ENCODE assay signal across 20 cellular contexts in the genomic region with DNA sequence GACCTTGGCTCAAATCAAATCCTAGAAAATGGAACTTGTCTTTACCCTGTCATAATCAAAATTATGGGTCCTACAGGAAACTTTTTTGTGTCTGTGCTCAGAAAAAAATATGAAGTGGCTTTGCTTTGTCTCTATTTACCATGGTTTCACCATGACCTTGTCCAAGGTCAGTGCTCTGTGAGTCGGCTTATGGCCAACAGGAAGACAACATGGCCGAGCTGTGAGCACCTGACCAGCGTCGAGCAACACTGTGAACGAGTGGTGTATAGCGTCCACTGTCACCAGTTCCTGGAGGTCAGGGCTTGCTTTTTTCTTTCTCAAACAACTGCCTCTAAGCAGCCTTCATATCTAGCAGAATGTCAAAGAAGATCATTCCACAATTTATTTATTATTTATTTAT.
DNase-seq lines count a peak whose midpoint lies in the region; ATAC-seq, FAIRE-seq and TF ChIP-seq lines count a peak whose summit lies in the region.
"Had no signal": no experiment of that assay in that cellular context is flagged by ENCODE, and none has a peak within 500 bp of the region (broad histone marks: within the 10 kb centered on the region; RNA-seq: fewer than 3 reads in every experiment).

No MANE protein-coding gene starts in this region.

- DNase-seq in Peyer's patch (no peak), dermis microvascular lymphatic vessel endothelial cell (ENCODE audit: low read depth in 2 of 2) (peak; percentile 40 to 72), NCI-H526 (lab: John Stamatoyannopoulos, UW) (no peak), HTR-8/SVneo (ENCODE audit: insufficient read length, low spot score) (no peak), SW 1271 (lab: John Stamatoyannopoulos, UW) (no peak)
- DNase-seq: activated CD8-positive, alpha-beta T cell treated with anti-CD3 and anti-CD28 coated beads, Interleukin-2, amount 10 ng/mL, durations not matched to agents 7 days and 5 days; activated T-cell treated with anti-CD3 and anti-CD28 coated beads, Interleukin-2, amount 50 U/mL, for 48 hours; CD8-positive, alpha-beta T cell; DMS79 treated with DMSO at 0.1 percent for 48 hours; effector CD4-positive, alpha-beta T cell; heart right ventricle; islet precursor cell; NCI-H1694; NCI-H446; nephron progenitor cell had no signal

- no peak overlapping the region for H3K4me3 ChIP-seq in BLaER1 treated with 17β-estradiol and CSF1 and Interleukin-3, amounts not matched to agents 10 nM and 100 nM
- H3K4me3 ChIP-seq in Peyer's patch = no peak overlapping the region
- H3K4me3 ChIP-seq in skeletal muscle satellite cell (ENCODE audit: low read length) = no peak overlapping the region
- H3K4me3 ChIP-seq: breast epithelium, heart right ventricle had no signal

- H3K27me3 ChIP-seq in BLaER1 treated with 17β-estradiol and CSF1 and Interleukin-3, amounts not matched to agents 10 nM and 100 nM = no peaks in the 10 kb centered on the region
- no peaks in the 10 kb centered on the region for H3K27me3 ChIP-seq in Peyer's patch
- no peaks in the 10 kb centered on the region for H3K27me3 ChIP-seq in skeletal muscle satellite cell (ENCODE audit: control insufficient read depth, insufficient read depth, low read length)
- H3K27me3 ChIP-seq: breast epithelium, heart right ventricle had no signal

- peak overlapping the region in 6 of 11 experiments; percentile 35 to 72 (median 64); a peak in 11 of 22 replicates for H3K27ac ChIP-seq in BLaER1 treated with 17β-estradiol and CSF1 and Interleukin-3, amounts not matched to agents 10 nM and 100 nM
- H3K27ac ChIP-seq in Peyer's patch = peak overlapping the region in 3 of 4 donors; percentile 53 to 88 (median 80)

- ATAC-seq in GM18505 (IDR thresholded peaks at IDR 0.05; ENCODE audit: unreplicated experiment) = no peak
- ATAC-seq: activated CD8-positive, alpha-beta T cell treated with anti-CD3 and anti-CD28 coated beads, Interleukin-2, amount 10 ng/mL, durations not matched to agents 7 days and 5 days; activated naive CD4-positive, alpha-beta T cell treated with anti-CD3 and anti-CD28 coated beads, Interleukin-2, amount 50 U/mL, for 72 hours; CD8-positive, alpha-beta T cell had no signal

- peaks cover 15 to 70% (median 23%) of the 10 kb centered on the region in 10 experiments for H3K4me1 ChIP-seq in BLaER1 treated with 17β-estradiol and CSF1 and Interleukin-3, amounts not matched to agents 10 nM and 100 nM
- H3K4me1 ChIP-seq in Peyer's patch = peaks cover 4 to 29% (median 10%) of the 10 kb centered on the region in 4 donors
- H3K4me1 ChIP-seq in skeletal muscle satellite cell (ENCODE audit: control insufficient read depth, insufficient read depth, low read length) = peaks cover 58% of the 10 kb centered on the region

- FAIRE-seq in HTR-8/SVneo (lab: Jason Lieb, UNC) = no peak

- no peaks in the 10 kb centered on the region for H3K9me3 ChIP-seq in BLaER1 treated with 17β-estradiol and CSF1 and Interleukin-3, amounts not matched to agents 10 nM and 100 nM (replicated peaks in 1 of 11)
- H3K9me3 ChIP-seq in Peyer's patch (no peaks in the 10 kb centered on the region), skeletal muscle satellite cell (replicated peaks; ENCODE audit: low read length) (no peaks in the 10 kb centered on the region)
- H3K9me3 ChIP-seq: breast epithelium, heart right ventricle had no signal

- TF ChIP-seq CTCF in Peyer's patch (IDR thresholded peaks at IDR 0.05) = no peak

- 0 out of 22 replicates have a peak, but pooled peaks cover 0 to 9% (median 0%) of the 10 kb centered on the region in 11 experiments for H4K20me1 ChIP-seq in BLaER1 treated with 17β-estradiol and CSF1 and Interleukin-3, amounts not matched to agents 10 nM and 100 nM

- peak overlapping the region in 5 of 11 experiments; percentile 20 to 80 (median 70); a peak in 10 of 22 replicates for H3K4me2 ChIP-seq in BLaER1 treated with 17β-estradiol and CSF1 and Interleukin-3, amounts not matched to agents 10 nM and 100 nM
- H3K4me2 ChIP-seq in skeletal muscle satellite cell (ENCODE audit: low read length) = peak overlapping the region; percentile 18

- no peaks in the 10 kb centered on the region for H3K36me3 ChIP-seq in BLaER1 treated with 17β-estradiol and CSF1 and Interleukin-3, amounts not matched to agents 10 nM and 100 nM
- H3K36me3 ChIP-seq in Peyer's patch = no peaks in the 10 kb centered on the region
- H3K36me3 ChIP-seq in skeletal muscle satellite cell (ENCODE audit: insufficient read depth, low read length) = no peaks in the 10 kb centered on the region
- H3K36me3 ChIP-seq: breast epithelium, heart right ventricle had no signal

- H3K9ac ChIP-seq in BLaER1 treated with 17β-estradiol and CSF1 and Interleukin-3, amounts not matched to agents 10 nM and 100 nM = peak overlapping the region in 2 of 11 experiments; percentile 39 to 52; a peak in 4 of 22 replicates
- H3K9ac ChIP-seq in skeletal muscle satellite cell (ENCODE audit: low read depth, low read length) = peak overlapping the region; percentile 64

- no peak for TF ChIP-seq POLR2A in Peyer's patch (IDR thresholded peaks at IDR 0.05)
- TF ChIP-seq POLR2A in GM18505 (IDR thresholded peaks at IDR 0.05; ENCODE audit: borderline replicate concordance, extremely low read depth, insufficient read depth, insufficient read length) = no peak

Comparison
In these comparisons a context has a peak if more than half of its experiments do, and no peak if none do; other contexts are left out.
1. DNase-seq: peak in dermis microvascular lymphatic vessel endothelial cell (2 of 2); none in Peyer's patch (0 of 3), NCI-H526 (0 of 2), HTR-8/SVneo (single experiment) and SW 1271 (0 of 2).